In genomic region chr6:121335111-121336008, GRCh38 we compare ENCODE assay signal across 8 cellular contexts. TPM values are rescaled to one million over a fixed set of nuclear protein-coding genes. Genes with fewer than 3 reads are reported as not detected.
A peak's percentile ranks its signal among the peaks of the same experiment; 100 is the strongest.
DNase-seq lines count a peak whose midpoint lies in the region; TF ChIP-seq lines count a peak whose summit lies in the region.

No MANE protein-coding gene starts in this region.

- H3K27ac ChIP-seq in cardiac muscle cell: peak overlapping the region; percentile 81
- peak overlapping the region; percentile 96 for H3K27ac ChIP-seq in effector memory CD4-positive, alpha-beta T cell (ENCODE audit: insufficient read depth, low read length, poor library complexity, severe bottlenecking)
- H3K27ac ChIP-seq in muscle layer of duodenum (ENCODE audit: low read length): peak overlapping the region; percentile 100

- H3K4me3 ChIP-seq in cardiac muscle cell (peak overlapping the region; percentile 57), NT2/D1 (ENCODE audit: insufficient read length, low read depth) (peak overlapping the region; percentile 63), muscle layer of duodenum (ENCODE audit: low read depth in 1 of 2, low read length in 2 of 2) (peak overlapping the region; percentile 71 to 100)
- peak overlapping the region; percentile 98 for H3K4me3 ChIP-seq in effector memory CD4-positive, alpha-beta T cell (ENCODE audit: insufficient read depth, low read depth, low read length, poor library complexity, severe bottlenecking)

- peak in 1 of 2 donors; percentile 37 for DNase-seq in cardiac muscle cell (ENCODE audit: low read depth in 1 of 2, low spot score in 1 of 2)
- DNase-seq in cardiac septum (ENCODE audit: low spot score): no peak
- no peak for DNase-seq in NT2/D1 (ENCODE audit: low read depth, low spot score)
- no peak for DNase-seq in effector memory CD4-positive, alpha-beta T cell
- no peak for DNase-seq in cortex of kidney (lab: John Stamatoyannopoulos, UW)
- DNase-seq in 8988T: no peak
- DNase-seq in ureter (ENCODE audit: low spot score): no peak

- intact Hi-C loops in cardiac septum (cut with DNase I): no loop called here

- TF ChIP-seq CTCF in cardiac muscle cell (IDR thresholded peaks at IDR 0.05; ENCODE audit: low read depth, low read length): no peak

- H3K36me3 ChIP-seq in cardiac muscle cell: no peaks in the 10 kb centered on the region
- peaks cover 5% of the 10 kb centered on the region for H3K36me3 ChIP-seq in NT2/D1 (ENCODE audit: insufficient read depth, insufficient read length, low read length)
- no peaks in the 10 kb centered on the region for H3K36me3 ChIP-seq in effector memory CD4-positive, alpha-beta T cell (ENCODE audit: control insufficient read depth, insufficient read depth, low read length)
- no peaks in the 10 kb centered on the region for H3K36me3 ChIP-seq in muscle layer of duodenum (ENCODE audit: control insufficient read depth in 1 of 2, insufficient read depth in 2 of 2, low read length in 2 of 2)

- H3K27me3 ChIP-seq in cardiac muscle cell (no peaks in the 10 kb centered on the region), NT2/D1 (ENCODE audit: insufficient read depth, insufficient read length) (no peaks in the 10 kb centered on the region), muscle layer of duodenum (ENCODE audit: low read depth, low read length) (no peaks in the 10 kb centered on the region)
- H3K27me3 ChIP-seq in effector memory CD4-positive, alpha-beta T cell (replicated peaks; ENCODE audit: control insufficient read depth, insufficient read depth, low read length, poor library complexity, severe bottlenecking): no peaks in the 10 kb centered on the region

- H3K4me1 ChIP-seq in cardiac muscle cell (ENCODE audit: low read depth) (no peaks in the 10 kb centered on the region), NT2/D1 (ENCODE audit: insufficient read depth, insufficient read length) (no peaks in the 10 kb centered on the region), muscle layer of duodenum (ENCODE audit: control insufficient read depth in 1 of 2, insufficient read depth in 2 of 2, low read length in 2 of 2) (no peaks in the 10 kb centered on the region)
- peaks cover 3% of the 10 kb centered on the region for H3K4me1 ChIP-seq in effector memory CD4-positive, alpha-beta T cell (ENCODE audit: control insufficient read depth, insufficient read depth, low read length, poor library complexity, severe bottlenecking)

- peak overlapping the region; percentile 77 for H3K9ac ChIP-seq in NT2/D1 (ENCODE audit: insufficient read length, low read depth)

- H3K9me3 ChIP-seq in cardiac muscle cell (ENCODE audit: low read depth): no peaks in the 10 kb centered on the region
- no peaks in the 10 kb centered on the region for H3K9me3 ChIP-seq in NT2/D1 (ENCODE audit: insufficient read depth, low read length)
- H3K9me3 ChIP-seq in effector memory CD4-positive, alpha-beta T cell (ENCODE audit: control insufficient read depth, low read length): no peaks in the 10 kb centered on the region
- H3K9me3 ChIP-seq in muscle layer of duodenum (ENCODE audit: control insufficient read depth in 1 of 2, low read length in 2 of 2): no peaks in the 10 kb centered on the region

RNA-seq across cellular contexts. Expression of gene TBC1D32, which starts 1.1 kb away (rescaled TPM):
- total RNA-seq in cardiac muscle cell (5.4 and 6.9 TPM in 2 replicates), cardiac septum (4.0 TPM), ureter (23.2 TPM)
- 4.4 and 4.7 TPM in 2 replicates for polyA plus RNA-seq in cardiac muscle cell
